In genomic region chr11:125857670-125858069, GRCh38 we compare ENCODE assay signal across 4 cellular contexts. TPM values are rescaled to one million over a fixed set of nuclear protein-coding genes. Genes with fewer than 3 reads are reported as not detected.
"Had no signal": no experiment of that assay in that cellular context is flagged by ENCODE, and none has a peak within 500 bp of the region (broad histone marks: within the 10 kb centered on the region; RNA-seq: fewer than 3 reads in every experiment).

No MANE protein-coding gene starts in this region.

RNA-seq across cellular contexts. Expression of gene PATE4, which starts 24.6 kb away (rescaled TPM):
- total RNA-seq: LHCN-M2, M059J, MCF 10A, NCI-H460 had no signal

RNA-seq across cellular contexts. Expression of gene DDX25, which starts 46.6 kb away (rescaled TPM):
- total RNA-seq: LHCN-M2, M059J, MCF 10A, NCI-H460 had no signal
